Comparison of ENCODE assay signal across 28 cellular contexts in genomic region chr14:74190910-74191575, GRCh38. TPM values are rescaled to one million over a fixed set of nuclear protein-coding genes. Genes with fewer than 3 reads are reported as not detected.
DNase-seq lines count a peak whose midpoint lies in the region; ATAC-seq and TF ChIP-seq lines count a peak whose summit lies in the region.
"Had no signal": no experiment of that assay in that cellular context is flagged by ENCODE, and none has a peak within 500 bp of the region (broad histone marks: within the 10 kb centered on the region; RNA-seq: fewer than 3 reads in every experiment).

No MANE protein-coding gene starts in this region.

- intact Hi-C loops in adrenal gland (cut with DNase I) (no loop called here), heart left ventricle (cut with DNase I) (no loop called here)

- H3K27ac ChIP-seq in adrenal gland = no peak overlapping the region
- H3K27ac ChIP-seq in heart left ventricle = no peak overlapping the region
- H3K27ac ChIP-seq: 22Rv1, left lung, ovary, PC-9, right atrium auricular region had no signal

- H3K36me3 ChIP-seq in adrenal gland (replicated peaks in 1 of 2) (no peaks in the 10 kb centered on the region), heart left ventricle (peaks cover 0 to 4% (median 0%) of the 10 kb centered on the region in 9 donors)
- H3K36me3 ChIP-seq: left lung, ovary, right atrium auricular region had no signal

- ATAC-seq in heart left ventricle = no peak
- ATAC-seq: activated CD4-positive, CD25-positive, alpha-beta regulatory T cell treated with anti-CD3 and anti-CD28 coated beads, Interleukin-2, amount 50 U/mL, for 24 hours; GM23338; left lung; SK-N-SH treated with all-trans-retinoic acid at 6 μM for 48 hours had no signal

- DNase-seq in NCI-H1092 treated with DMSO at 0.1 percent for 48 hours (lab: John Stamatoyannopoulos, UW) (peak; percentile 25), NCI-H1092 (lab: John Stamatoyannopoulos, UW) (no peak), NCI-H128 (lab: John Stamatoyannopoulos, UW; ENCODE audit: unreplicated experiment) (peak; percentile 3), adrenal gland (peak in 4 of 7 donors; percentile 9 to 63 (median 24)), pons (ENCODE audit: low spot score) (peak; percentile 7), heart left ventricle (no peak), EL (no peak)
- no peak for DNase-seq in activated T-cell treated with anti-CD3 and anti-CD28 coated beads, Interleukin-2, amount 50 U/mL, for 48 hours
- DNase-seq: activated CD4-positive, alpha-beta T cell treated with anti-CD3 and anti-CD28 coated beads, Interleukin-2, amount 50 U/mL, for 4 hours; activated naive CD4-positive, alpha-beta T cell; effector CD4-positive, alpha-beta T cell; left lung; mesenchymal stem cell; NCI-H1048; NCI-H2081; ovary; PC-9; stimulated activated naive CD4-positive, alpha-beta T cell had no signal

- H3K27me3 ChIP-seq in adrenal gland (no peaks in the 10 kb centered on the region), heart left ventricle (no peaks in the 10 kb centered on the region)
- H3K27me3 ChIP-seq: left lung, ovary, right atrium auricular region had no signal

- TF ChIP-seq POLR2A in adrenal gland (IDR thresholded peaks at IDR 0.05) (no peak), heart left ventricle (IDR thresholded peaks at IDR 0.05) (no peak)

- H3K9me3 ChIP-seq in adrenal gland (replicated peaks in 1 of 3) (no peaks in the 10 kb centered on the region), heart left ventricle (no peaks in the 10 kb centered on the region)
- H3K9me3 ChIP-seq: left lung, ovary, right atrium auricular region had no signal

- H3K4me1 ChIP-seq in adrenal gland (replicated peaks in 1 of 2) = no peaks in the 10 kb centered on the region
- no peaks in the 10 kb centered on the region for H3K4me1 ChIP-seq in heart left ventricle
- H3K4me1 ChIP-seq: left lung, right atrium auricular region had no signal

- no peak overlapping the region for H3K4me3 ChIP-seq in adrenal gland
- no peak overlapping the region for H3K4me3 ChIP-seq in heart left ventricle
- H3K4me3 ChIP-seq: GM23338, left lung, ovary, PC-9, right atrium auricular region, smooth muscle cell had no signal

- WGBS in adrenal gland, 4 donors = 55 to 77% (median 59%) methylated on average over 3 of the region's 3 CpGs
- 59 to 68% (median 64%) methylated on average over 3 of the region's 3 CpGs for WGBS in heart left ventricle, 4 donors

- TF ChIP-seq CTCF in adrenal gland (IDR thresholded peaks at IDR 0.05) = no peak
- no peak for TF ChIP-seq CTCF in heart left ventricle (IDR thresholded peaks at IDR 0.05)

RNA-seq across cellular contexts. Expression of gene VSX2, which starts 48.2 kb away (rescaled TPM):
- not detected for total RNA-seq in adrenal gland
- not detected for polyA plus RNA-seq in adrenal gland
- under 1 TPM in 1 of 9 donors, not detected in 8; 0.08 TPM for total RNA-seq in heart left ventricle
- polyA plus RNA-seq in heart left ventricle = not detected
- total RNA-seq: Daoy, glomerular endothelial cell, left lung, ovary, PC-9, right atrium auricular region, smooth muscle cell, ureter had no signal
- polyA plus RNA-seq: adipose tissue, ovary, smooth muscle cell had no signal

Comparison
In these comparisons a context has a peak if more than half of its experiments do, and no peak if none do; other contexts are left out.
1. DNase-seq: peak in NCI-H1092 treated with DMSO at 0.1 percent for 48 hours (single experiment), NCI-H128 (single experiment), adrenal gland (4 of 7) and pons (single experiment); none in NCI-H1092 (single experiment), heart left ventricle (0 of 5), activated T-cell treated with anti-CD3 and anti-CD28 coated beads, Interleukin-2, amount 50 U/mL, for 48 hours (0 of 2) and EL (single experiment).